32 cellular contexts compared by ENCODE assay signal in the genomic region with DNA sequence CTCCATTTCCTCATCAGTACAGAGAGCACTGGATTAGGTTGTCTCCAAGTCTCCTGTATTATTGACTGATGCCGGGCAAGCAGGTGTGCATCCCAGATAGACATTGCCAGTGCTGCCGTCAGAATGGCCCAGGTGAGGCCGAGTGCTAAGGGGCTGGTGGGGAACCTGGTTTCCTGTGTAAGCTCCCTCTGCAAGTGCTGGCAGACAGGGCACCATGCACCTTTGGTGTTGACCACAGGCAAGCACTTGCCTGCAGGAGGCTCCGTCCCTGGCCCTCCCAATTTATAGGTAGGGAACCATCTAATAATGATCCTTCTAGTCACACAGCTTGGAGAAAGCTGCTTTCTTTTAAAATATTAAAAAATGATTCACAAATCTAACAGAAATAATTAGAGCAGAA. TPM values are rescaled to one million over a fixed set of nuclear protein-coding genes. Genes with fewer than 3 reads are reported as not detected.
"Had no signal": no experiment of that assay in that cellular context is flagged by ENCODE, and none has a peak within 500 bp of the region (broad histone marks: within the 10 kb centered on the region; RNA-seq: fewer than 3 reads in every experiment).

No MANE protein-coding gene starts in this region.

- DNase-seq: activated B cell treated with CpG ODN at 0.5 μM for 24 hours; activated CD4-positive, alpha-beta memory T cell treated with anti-CD3 and anti-CD28 coated beads, Interleukin-2, amount 10 ng/mL, durations not matched to agents 7 days and 5 days; activated CD4-positive, alpha-beta T cell treated with anti-CD3 and anti-CD28 coated beads for 1 hour; activated CD4-positive, alpha-beta T cell treated with anti-CD3 and anti-CD28 coated beads for 48 hours; activated CD8-positive, alpha-beta memory T cell treated with anti-CD3 and anti-CD28 coated beads for 24 hours; activated CD8-positive, alpha-beta memory T cell treated with anti-CD3 and anti-CD28 coated beads, Interleukin-2, amount 10 ng/mL, durations not matched to agents 7 days and 5 days; activated CD8-positive, alpha-beta memory T cell treated with anti-CD3 and anti-CD28 coated beads, Interleukin-2, amount 50 U/mL, for 48 hours; activated effector memory CD4-positive, alpha-beta T cell treated with Interleukin-2 at 50 U/mL for 16 hours; activated naive CD4-positive, alpha-beta T cell treated with anti-CD3 and anti-CD28 coated beads, Interleukin-2, amount 10 ng/mL, durations not matched to agents 7 days and 5 days; activated naive CD8-positive, alpha-beta T cell treated with anti-CD3 and anti-CD28 coated beads, Interleukin-2, amount 50 U/mL, for 24 hours; activated T-cell treated with anti-CD3 and anti-CD28 coated beads, Interleukin-2, amount 50 U/mL, for 48 hours; anterior cingulate cortex; caudate nucleus; cerebellar nuclear complex; KG1; MM.1S; MV-4-11; NCI-H1092; NCI-H1436 treated with DMSO at 0.1 percent for 48 hours; NCI-H1694 treated with DMSO at 0.1 percent for 48 hours; NCI-H2029; NCI-H2107; NCI-H2171; NCI-H524; SJCRH30 had no signal

- H3K9me3 ChIP-seq: SJCRH30 had no signal

- H3K36me3 ChIP-seq: SJCRH30 had no signal

- H3K27ac ChIP-seq: SJCRH30, SK-N-MC had no signal

- FAIRE-seq: bronchial epithelial cell, TTC549 had no signal

- ATAC-seq: activated CD8-positive, alpha-beta memory T cell treated with anti-CD3 and anti-CD28 coated beads, Interleukin-2, amount 10 ng/mL, durations not matched to agents 7 days and 5 days; activated naive CD8-positive, alpha-beta T cell treated with anti-CD3 and anti-CD28 coated beads, Interleukin-2, amount 50 U/mL, for 24 hours; Panc1 had no signal

- H3K4me3 ChIP-seq: SJCRH30, SK-N-MC had no signal

- H3K27me3 ChIP-seq: SJCRH30 had no signal

RNA-seq across cellular contexts. Expression of gene GABRR1, which starts 0.7 kb away (rescaled TPM):
- total RNA-seq: activated B cell treated with CpG ODN at 0.5 μM for 24 hours; activated CD4-positive, alpha-beta memory T cell treated with anti-CD3 and anti-CD28 coated beads, Interleukin-2, amount 10 ng/mL, durations not matched to agents 7 days and 5 days; activated CD8-positive, alpha-beta memory T cell treated with anti-CD3 and anti-CD28 coated beads, Interleukin-2, amount 10 ng/mL, durations not matched to agents 7 days and 5 days; bronchial epithelial cell; LHCN-M2; RPMI7951; T-helper 1 cell treated with Interleukin-12 subunit alpha and Interleukin-12 subunit beta and Interleukin-4 antibody, amounts not matched to agents 30 ng/mL and 1 ng/mL, for 36 hours had no signal
